In the genomic region with DNA sequence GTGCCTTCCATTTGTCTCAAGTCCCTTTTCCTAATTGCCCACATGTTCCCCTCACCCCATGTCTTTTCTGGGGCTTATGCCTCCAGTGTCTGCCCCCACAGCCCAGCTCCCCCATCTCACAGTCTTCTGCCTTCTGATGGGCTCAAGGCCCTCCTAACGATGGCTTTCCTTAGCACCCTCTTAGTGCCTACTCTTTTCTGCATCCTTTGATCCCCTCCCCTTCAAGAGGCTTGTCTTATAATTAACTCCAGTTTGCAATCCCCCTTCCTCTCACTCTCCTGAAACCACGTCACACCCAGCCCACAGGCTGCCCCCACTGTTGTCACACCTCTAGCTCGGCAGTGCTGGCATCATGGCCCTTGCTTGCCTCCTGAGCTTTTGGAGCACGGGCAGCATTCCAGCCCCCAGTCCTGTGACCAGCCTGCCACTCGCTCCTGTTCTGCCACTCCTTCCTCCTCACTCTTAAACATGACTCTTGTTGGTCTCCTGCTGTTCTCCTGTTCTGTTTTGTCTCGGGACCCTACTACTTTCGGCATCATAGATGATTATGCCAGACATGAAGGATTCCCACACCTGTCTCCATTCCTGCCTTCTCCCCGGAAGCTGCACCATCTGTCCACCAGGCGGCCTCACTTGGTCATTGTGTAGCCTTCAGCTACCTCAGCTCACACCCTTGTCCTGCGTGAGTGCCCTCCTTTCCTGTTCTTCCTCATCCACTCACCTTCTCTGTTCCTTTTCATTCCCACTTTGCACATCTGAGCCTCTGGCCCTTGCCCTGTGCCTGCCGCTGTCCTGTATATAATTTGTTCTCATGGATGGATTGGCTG, we compare ENCODE assay signal across 10 cellular contexts. TPM values are rescaled to one million over a fixed set of nuclear protein-coding genes. Genes with fewer than 3 reads are reported as not detected.
DNase-seq lines count a peak whose midpoint lies in the region; ATAC-seq, FAIRE-seq and TF ChIP-seq lines count a peak whose summit lies in the region.
"Had no signal": no experiment of that assay in that cellular context is flagged by ENCODE, and none has a peak within 500 bp of the region (broad histone marks: within the 10 kb centered on the region; RNA-seq: fewer than 3 reads in every experiment).

No MANE protein-coding gene starts in this region.

- no peak overlapping the region for H3K9ac ChIP-seq in K562 (ENCODE audit: insufficient read depth in 1 of 2, low read depth in 2 of 2, low read length in 2 of 2)

- TF ChIP-seq EP300 in K562 (IDR thresholded peaks at IDR 0.05; ENCODE audit: low read length), result 0 out of 2 replicates have a peak, but pooled peaks have one; percentile 7

- POLR2A ChIA-PET in AG04449 (lab: Yijun Ruan, JAX) (no interaction called here), K562 (lab: Yijun Ruan, JAX) (interaction anchor here (0.6 to 76.8 kb wide), 5 partner anchors 15 to 1230 kb away, joined by 3 to 4622 read pairs (median 20); partner anchors contain the start of genes CCDC116, PPM1F, SDF2L1 and YDJC)

- no peak overlapping the region for H3K4me3 ChIP-seq in AG04449 (ENCODE audit: low read depth, low read length)
- no peak overlapping the region for H3K4me3 ChIP-seq in K562

- H3K27me3 ChIP-seq in K562 (ENCODE audit: control insufficient read depth in 2 of 2, insufficient read depth in 2 of 2, low read length in 2 of 2), result no peaks in the 10 kb centered on the region; a peak in 1 of 5 replicates

- H3K9me1 ChIP-seq in K562 (ENCODE audit: control insufficient read depth, insufficient read depth, low read length), result peaks cover 12% of the 10 kb centered on the region

- TF ChIP-seq RAD21 in K562 (CRISPR knock-in tag; conservative IDR thresholded peaks at IDR 0.05 in 1 of 2, IDR thresholded peaks at IDR 0.05 in 1 of 2), result peak; percentile 53 to 97; a peak in 3 of 4 replicates

- WGBS in K562 (ENCODE audit: insufficient coverage, low coverage, missing lambda C conversion rate), result 66% methylated on average over 11 of the region's 11 CpGs

- H3K79me2 ChIP-seq in K562 (ENCODE audit: control insufficient read depth, insufficient read depth, low read length), result peaks cover 98% of the 10 kb centered on the region

- in situ Hi-C loops in GM13977 (cut with MboI; ENCODE audit: low pct_unique_long_range_greater_than_20kb, low sequenced_read_pairs, unreplicated experiment) (no loop called here), K562 (cut with MboI) (no loop called here)

- no peak for TF ChIP-seq POLR2A in K562 (conservative IDR thresholded peaks at IDR 0.05)

- CTCF ChIA-PET in AG04449 (lab: Yijun Ruan, JAX) (interaction anchor here (0.8 to 2.3 kb wide), 10 partner anchors 8 to 53 kb away, joined by 3 to 7 read pairs (median 3); partner anchors contain the start of gene YDJC), K562 (lab: Yijun Ruan, JAX; ENCODE audit: low intra/inter-chr PET ratio) (interaction anchor here (1.3 to 2.3 kb wide), 4 partner anchors 47 to 53 kb away, joined by 4 to 25 read pairs (median 14); partner anchors contain the start of gene SDF2L1)

- H3K36me3 ChIP-seq in K562 (ENCODE audit: control insufficient read depth, insufficient read depth, low read length), result peaks cover 86% of the 10 kb centered on the region

- intact Hi-C loops in K562 (cut with micrococcal nuclease), result loop anchor here (1.0 kb wide), 2 partner anchors 48 to 53 kb away; no protein-coding TSS in a partner anchor

- H3K9me3 ChIP-seq in K562 (replicated peaks; ENCODE audit: control insufficient read depth, insufficient read depth, low read depth, low read length), result no peaks in the 10 kb centered on the region

- TF ChIP-seq CTCF in AG04449 (IDR thresholded peaks at IDR 0.05; ENCODE audit: insufficient read depth, low read length, missing control alignments) (peak; percentile 4), GM13977 (IDR thresholded peaks at IDR 0.05; ENCODE audit: extremely low read depth, insufficient read depth, missing control alignments) (peak; percentile 7), K562 (IDR thresholded peaks at IDR 0.05 in 2 of 3, conservative IDR thresholded peaks at IDR 0.05 in 1 of 3; ENCODE audit: insufficient read depth in 2 of 3, low read depth in 1 of 3, low read length in 3 of 3) (peak; percentile 96 to 100 (median 98))

- ATAC-seq in K562, result peak; percentile 89

- no peak overlapping the region for H2AFZ ChIP-seq in K562 (ENCODE audit: low read depth, low read length)

- no peak overlapping the region for H3K4me2 ChIP-seq in K562 (ENCODE audit: insufficient read depth, low read length)

- no TSS peak for BruUV-seq in K562 (replicated peaks; lab: Mats Ljungman, UMichigan)

- H3K4me1 ChIP-seq in K562 (replicated peaks in 1 of 2; ENCODE audit: control insufficient read depth in 2 of 2, insufficient read depth in 2 of 2, low read length in 2 of 2), result peaks cover 7 to 12% of the 10 kb centered on the region in 2 experiments; a peak in 4 of 5 replicates

- no peak for DNase-seq in AG04449 (ENCODE audit: low read depth, low spot score)
- no peak for DNase-seq in GM13977 (ENCODE audit: low spot score)
- DNase-seq in K562 (ENCODE audit: extremely low read depth in 1 of 4, low spot score in 3 of 4), result peak; percentile 87 to 92 (median 88)
- DNase-seq in iPS-NIHi11 (ENCODE audit: low spot score), result peak; percentile 55
- DNase-seq in kidney tubule cell (ENCODE audit: low spot score), result no peak
- no peak for DNase-seq in NCI-H1694 (lab: John Stamatoyannopoulos, UW)
- DNase-seq in NCI-H1092 treated with DMSO at 0.1 percent for 48 hours (lab: John Stamatoyannopoulos, UW), result no peak
- DNase-seq in activated CD4-positive, alpha-beta T cell treated with anti-CD3 and anti-CD28 coated beads, Interleukin-2, amount 50 U/mL, for 4 hours, result no peak

- FAIRE-seq in K562 (lab: Jason Lieb, UNC), result peak; percentile 65
- FAIRE-seq: endometrium, G401.6 had no signal

- peaks cover 56% of the 10 kb centered on the region for H4K20me1 ChIP-seq in K562 (replicated peaks; ENCODE audit: control insufficient read depth, insufficient read depth, low read length)

- H3K27ac ChIP-seq in K562 (ENCODE audit: extremely low read depth, low read depth, low read length), result no peak overlapping the region

RNA-seq across cellular contexts. Expression of gene UBE2L3, which starts 26.1 kb away (rescaled TPM):
- total RNA-seq in K562 (2011; cell fraction: chromatin; rRNA removed; ENCODE audit: low replicate concordance), result 76.2 and 94.2 TPM in 2 replicates
- total RNA-seq in K562 (2011; cell fraction: nucleolus; rRNA removed), result 66.2 and 75.7 TPM in 2 replicates
- 78.4 and 92.8 TPM in 2 replicates for total RNA-seq in K562 (2011; cell fraction: nucleoplasm; rRNA removed)
- 215 and 275 TPM in 2 replicates for total RNA-seq in K562 (2014; rRNA removed)
- 285 and 298 TPM in 2 replicates for total RNA-seq in K562 (2014; rRNA removed; fragmentation: Illumina TruSeq; extraction: Trizol)
- total RNA-seq in K562 (2015; rRNA removed; fragmentation: Illumina TruSeq; extraction: Trizol), result 335 and 354 TPM in 2 replicates
- total RNA-seq in K562 (2021), result 240 TPM in 2 replicates
- 206 and 218 TPM in 2 replicates for polyA plus RNA-seq in K562 (2011; rRNA removed)
- 145 and 195 TPM in 2 replicates for polyA plus RNA-seq in K562 (2011; cell fraction: cytosol; rRNA removed)
- polyA plus RNA-seq in K562 (2011; cell fraction: nucleus; rRNA removed), result 56.6 and 72.9 TPM in 2 replicates
- 253 and 378 TPM in 2 replicates for polyA plus RNA-seq in K562 (2012)
- 493 and 580 TPM in 2 replicates for polyA plus RNA-seq in K562 (2014; fragmentation: Illumina TruSeq; extraction: Trizol)
- 100 to 1,000 TPM; 575 to 625 TPM for polyA plus RNA-seq in K562 (2014; fragmentation: Nextera tagmentation; extraction: Ambion mirVana)
- polyA plus RNA-seq in K562 (2014; rRNA removed), result 266 and 269 TPM in 2 replicates
- 172 and 189 TPM in 2 replicates for polyA minus RNA-seq in K562 (2011; rRNA and poly(A)+ RNA removed)
- 89.8 and 112 TPM in 2 replicates for polyA minus RNA-seq in K562 (2011; cell fraction: cytosol; rRNA and poly(A)+ RNA removed)
- 25.2 and 45.9 TPM in 2 replicates for polyA minus RNA-seq in K562 (2011; cell fraction: nucleus; rRNA and poly(A)+ RNA removed)

RNA-seq across cellular contexts. Expression of gene YDJC, which starts 36.2 kb away (rescaled TPM):
- 121 and 504 TPM in 2 replicates for total RNA-seq in K562 (2011; cell fraction: chromatin; rRNA removed; ENCODE audit: low replicate concordance)
- total RNA-seq in K562 (2011; cell fraction: nucleolus; rRNA removed), result 857 and 885 TPM in 2 replicates
- total RNA-seq in K562 (2011; cell fraction: nucleoplasm; rRNA removed), result 325 and 370 TPM in 2 replicates
- total RNA-seq in K562 (2014; rRNA removed), result 871 and 1,007 TPM in 2 replicates
- 69.0 and 87.5 TPM in 2 replicates for total RNA-seq in K562 (2014; rRNA removed; fragmentation: Illumina TruSeq; extraction: Trizol)
- total RNA-seq in K562 (2015; rRNA removed; fragmentation: Illumina TruSeq; extraction: Trizol), result 164 and 196 TPM in 2 replicates
- 626 and 641 TPM in 2 replicates for total RNA-seq in K562 (2021)
- polyA plus RNA-seq in K562 (2011; rRNA removed), result 203 and 277 TPM in 2 replicates
- 382 and 1,449 TPM in 2 replicates for polyA plus RNA-seq in K562 (2011; cell fraction: cytosol; rRNA removed)
- 629 and 1,089 TPM in 2 replicates for polyA plus RNA-seq in K562 (2011; cell fraction: nucleus; rRNA removed)
- 282 and 288 TPM in 2 replicates for polyA plus RNA-seq in K562 (2012)
- polyA plus RNA-seq in K562 (2014; fragmentation: Illumina TruSeq; extraction: Trizol), result 106 and 159 TPM in 2 replicates
- polyA plus RNA-seq in K562 (2014; fragmentation: Nextera tagmentation; extraction: Ambion mirVana), result 10 to 100 TPM; 13.5 to 23.5 TPM
- 707 and 732 TPM in 2 replicates for polyA plus RNA-seq in K562 (2014; rRNA removed)
- 35.0 and 44.2 TPM in 2 replicates for polyA minus RNA-seq in K562 (2011; rRNA and poly(A)+ RNA removed)
- 212 and 264 TPM in 2 replicates for polyA minus RNA-seq in K562 (2011; cell fraction: cytosol; rRNA and poly(A)+ RNA removed)
- 294 and 313 TPM in 2 replicates for polyA minus RNA-seq in K562 (2011; cell fraction: nucleus; rRNA and poly(A)+ RNA removed)

RNA-seq across cellular contexts. Expression of gene CCDC116, which starts 38.9 kb away (rescaled TPM):
- total RNA-seq in K562 (2011; cell fraction: chromatin; rRNA removed; ENCODE audit: low replicate concordance), result 11.2 and 34.3 TPM in 2 replicates
- total RNA-seq in K562 (2011; cell fraction: nucleolus; rRNA removed), result 28.7 and 33.9 TPM in 2 replicates
- 18.1 and 19.5 TPM in 2 replicates for total RNA-seq in K562 (2011; cell fraction: nucleoplasm; rRNA removed)
- total RNA-seq in K562 (2014; rRNA removed) (9.3 and 13.6 TPM in 2 replicates), K562 (2014; rRNA removed; fragmentation: Illumina TruSeq; extraction: Trizol) (2.1 and 2.8 TPM in 2 replicates), K562 (2015; rRNA removed; fragmentation: Illumina TruSeq; extraction: Trizol) (4.7 and 5.2 TPM in 2 replicates), K562 (2021) (11.3 and 15.6 TPM in 2 replicates)
- polyA plus RNA-seq in K562 (2011; rRNA removed) (1.6 and 2.1 TPM in 2 replicates), K562 (2014; fragmentation: Illumina TruSeq; extraction: Trizol) (6.3 and 8.9 TPM in 2 replicates), K562 (2014; fragmentation: Nextera tagmentation; extraction: Ambion mirVana) (1 to 10 TPM; 1.6 to 2.3 TPM), K562 (2014; rRNA removed) (7.1 and 8.6 TPM in 2 replicates)
- polyA plus RNA-seq in K562 (2011; cell fraction: cytosol; rRNA removed), result 1.8 and 5.8 TPM in 2 replicates
- polyA plus RNA-seq in K562 (2011; cell fraction: nucleus; rRNA removed), result 6.5 and 19.5 TPM in 2 replicates
- 5.2 and 6.4 TPM in 2 replicates for polyA plus RNA-seq in K562 (2012)
- polyA minus RNA-seq in K562 (2011; rRNA and poly(A)+ RNA removed), result 1.3 and 1.8 TPM in 2 replicates
- 1.5 and 3.9 TPM in 2 replicates for polyA minus RNA-seq in K562 (2011; cell fraction: cytosol; rRNA and poly(A)+ RNA removed)
- 8.3 and 12.3 TPM in 2 replicates for polyA minus RNA-seq in K562 (2011; cell fraction: nucleus; rRNA and poly(A)+ RNA removed)

RNA-seq across cellular contexts. Expression of gene RIMBP3C, which starts 42.4 kb away (rescaled TPM):
- 0.79 and 1.6 TPM in 2 replicates for total RNA-seq in K562 (2011; cell fraction: chromatin; rRNA removed; ENCODE audit: low replicate concordance)
- 2.1 and 2.3 TPM in 2 replicates for total RNA-seq in K562 (2011; cell fraction: nucleolus; rRNA removed)
- total RNA-seq in K562 (2011; cell fraction: nucleoplasm; rRNA removed), result 1.0 TPM in 1 of 2 replicates, not detected in the other
- total RNA-seq in K562 (2014; rRNA removed) (0.65 and 0.77 TPM in 2 replicates), K562 (2014; rRNA removed; fragmentation: Illumina TruSeq; extraction: Trizol) (0.06 and 0.15 TPM in 2 replicates), K562 (2015; rRNA removed; fragmentation: Illumina TruSeq; extraction: Trizol) (0.25 and 0.34 TPM in 2 replicates), K562 (2021) (0.89 and 0.98 TPM in 2 replicates)
- polyA plus RNA-seq in K562 (2011; rRNA removed) (0.13 and 0.19 TPM in 2 replicates), K562 (2014; fragmentation: Illumina TruSeq; extraction: Trizol) (0.09 and 0.26 TPM in 2 replicates), K562 (2014; fragmentation: Nextera tagmentation; extraction: Ambion mirVana) (not detected), K562 (2014; rRNA removed) (0.17 TPM in 1 of 2 replicates, not detected in the other)
- 0.06 TPM in 1 of 2 replicates, not detected in the other for polyA plus RNA-seq in K562 (2011; cell fraction: cytosol; rRNA removed)
- 0.16 and 0.41 TPM in 2 replicates for polyA plus RNA-seq in K562 (2011; cell fraction: nucleus; rRNA removed)
- 0.75 and 0.85 TPM in 2 replicates for polyA plus RNA-seq in K562 (2012)
- 0.60 and 0.90 TPM in 2 replicates for polyA minus RNA-seq in K562 (2011; rRNA and poly(A)+ RNA removed)
- 1.2 and 2.5 TPM in 2 replicates for polyA minus RNA-seq in K562 (2011; cell fraction: cytosol; rRNA and poly(A)+ RNA removed)
- polyA minus RNA-seq in K562 (2011; cell fraction: nucleus; rRNA and poly(A)+ RNA removed), result 2.3 and 4.4 TPM in 2 replicates

RNA-seq across cellular contexts. Expression of gene SDF2L1, which starts 48.5 kb away (rescaled TPM):
- total RNA-seq in K562 (2011; cell fraction: chromatin; rRNA removed; ENCODE audit: low replicate concordance), result 72.2 and 221 TPM in 2 replicates
- total RNA-seq in K562 (2011; cell fraction: nucleolus; rRNA removed), result 489 and 555 TPM in 2 replicates
- 263 and 279 TPM in 2 replicates for total RNA-seq in K562 (2011; cell fraction: nucleoplasm; rRNA removed)
- total RNA-seq in K562 (2014; rRNA removed) (894 and 989 TPM in 2 replicates), K562 (2014; rRNA removed; fragmentation: Illumina TruSeq; extraction: Trizol) (41.9 and 82.9 TPM in 2 replicates), K562 (2015; rRNA removed; fragmentation: Illumina TruSeq; extraction: Trizol) (135 and 153 TPM in 2 replicates), K562 (2021) (551 and 557 TPM in 2 replicates)
- polyA plus RNA-seq in K562 (2011; rRNA removed) (124 and 218 TPM in 2 replicates), K562 (2014; fragmentation: Illumina TruSeq; extraction: Trizol) (33.8 and 82.2 TPM in 2 replicates), K562 (2014; fragmentation: Nextera tagmentation; extraction: Ambion mirVana) (10 to 100 TPM; 15.1 to 34.8 TPM), K562 (2014; rRNA removed) (666 and 827 TPM in 2 replicates)
- polyA plus RNA-seq in K562 (2011; cell fraction: cytosol; rRNA removed), result 273 and 603 TPM in 2 replicates
- 110 and 123 TPM in 2 replicates for polyA plus RNA-seq in K562 (2011; cell fraction: nucleus; rRNA removed)
- 384 and 632 TPM in 2 replicates for polyA plus RNA-seq in K562 (2012)
- polyA minus RNA-seq in K562 (2011; rRNA and poly(A)+ RNA removed), result 50.1 and 80.5 TPM in 2 replicates
- 107 and 114 TPM in 2 replicates for polyA minus RNA-seq in K562 (2011; cell fraction: cytosol; rRNA and poly(A)+ RNA removed)
- polyA minus RNA-seq in K562 (2011; cell fraction: nucleus; rRNA and poly(A)+ RNA removed), result 37.7 and 69.6 TPM in 2 replicates

Comparison
In these comparisons a context has a peak if more than half of its experiments do, and no peak if none do; other contexts are left out.
1. DNase-seq: peak in K562 (4 of 4) and iPS-NIHi11 (single experiment); none in AG04449 (single experiment), GM13977 (single experiment), kidney tubule cell (single experiment), NCI-H1694 (single experiment), NCI-H1092 treated with DMSO at 0.1 percent for 48 hours (single experiment) and activated CD4-positive, alpha-beta T cell treated with anti-CD3 and anti-CD28 coated beads, Interleukin-2, amount 50 U/mL, for 4 hours (0 of 2).
2. CTCF ChIP-seq: peak in every context shown above with its lines; median percentile 98 in K562; 7 in GM13977; 4 in AG04449.